In genomic region chr2:219358170-219359075, GRCh38 we compare ENCODE assay signal across 1 cellular context.
TF ChIP-seq lines count a peak whose summit lies in the region.

No MANE protein-coding gene starts in this region.

TF ChIP-seq in IMR-90, 13 proteins besides CTCF, POLR2A, EP300 and RAD21 (continued from another document):
- TF ChIP-seq NFE2L2 (IDR thresholded peaks at IDR 0.05; ENCODE audit: low read depth, low read length), result no peak
- TF ChIP-seq BHLHE40 (IDR thresholded peaks at IDR 0.05; ENCODE audit: low read depth, low read length), result no peak
- no peak for TF ChIP-seq MXI1 (IDR thresholded peaks at IDR 0.05; ENCODE audit: borderline replicate concordance, low read depth, low read length)
TF ChIP-seq in IMR-90: peak in this region for 0.
